ENCODE assay signal across 8 cellular contexts in genomic region chr4:13547563-13548041, GRCh38. TPM values are rescaled to one million over a fixed set of nuclear protein-coding genes. Genes with fewer than 3 reads are reported as not detected.
DNase-seq lines count a peak whose midpoint lies in the region; ATAC-seq and TF ChIP-seq lines count a peak whose summit lies in the region.

No MANE protein-coding gene starts in this region.

- H3K27ac Mint-ChIP-seq in CD4-positive, alpha-beta memory T cell = no peak overlapping the region
- H3K27ac Mint-ChIP-seq in activated B cell treated with CpG ODN at 0.5 μM for 24 hours = no peak overlapping the region

- peak overlapping the region; percentile 46 to 70 (median 50) for H3K4me3 Mint-ChIP-seq in CD4-positive, alpha-beta memory T cell
- peak overlapping the region; percentile 84 for H3K4me3 Mint-ChIP-seq in activated B cell treated with CpG ODN at 0.5 μM for 24 hours

- CTCF ChIA-PET in CD4-positive, alpha-beta memory T cell (lab: Charles Lee; ENCODE audit: partially characterized antibody) = interaction anchor here (2.1 kb wide), 1 partner anchor 819 kb away, joined by 13 read pairs; no protein-coding TSS in a partner anchor
- CTCF ChIA-PET in activated B cell treated with CpG ODN at 0.5 μM for 24 hours (lab: Charles Lee) = interaction anchor here (1.2 kb wide), 2 partner anchors 694 to 818 kb away, joined by 3 read pairs; no protein-coding TSS in a partner anchor

- no peak overlapping the region for H3K27ac ChIP-seq in CD4-positive, alpha-beta memory T cell (ENCODE audit: low read depth, low read length)
- peak overlapping the region; percentile 61 to 94 (median 76) for H3K27ac ChIP-seq in transverse colon
- no peak overlapping the region for H3K27ac ChIP-seq in dorsolateral prefrontal cortex

- H3K36me3 ChIP-seq in CD4-positive, alpha-beta memory T cell (ENCODE audit: insufficient read depth, low read length) = no peaks in the 10 kb centered on the region
- no peaks in the 10 kb centered on the region for H3K36me3 ChIP-seq in transverse colon

- TF ChIP-seq POLR2A in transverse colon (IDR thresholded peaks at IDR 0.05) = no peak

- H3K27me3 ChIP-seq in CD4-positive, alpha-beta memory T cell (ENCODE audit: insufficient read depth, low read length) = peaks cover 51% of the 10 kb centered on the region
- peaks cover 96% of the 10 kb centered on the region for H3K27me3 ChIP-seq in transverse colon
- H3K27me3 ChIP-seq in dorsolateral prefrontal cortex = peaks cover 32 to 95% (median 82%) of the 10 kb centered on the region in 45 donors

- POLR2A ChIA-PET in CD4-positive, alpha-beta memory T cell (lab: Charles Lee; ENCODE audit: partially characterized antibody) = interaction anchor here (1.0 kb wide), 1 partner anchor 10 kb away, joined by 3 read pairs; no protein-coding TSS in a partner anchor
- POLR2A ChIA-PET in activated B cell treated with CpG ODN at 0.5 μM for 24 hours (lab: Charles Lee) = no interaction called here

- no peak for TF ChIP-seq EP300 in transverse colon (IDR thresholded peaks at IDR 0.05; ENCODE audit: low read depth)

- H3K4me1 ChIP-seq in CD4-positive, alpha-beta memory T cell (ENCODE audit: insufficient read depth, low read length) = peaks cover 52% of the 10 kb centered on the region
- H3K4me1 ChIP-seq in transverse colon = peaks cover 0 to 50% (median 32%) of the 10 kb centered on the region in 4 donors

- peaks cover 0 to 4% of the 10 kb centered on the region in 2 donors for H3K36me3 Mint-ChIP-seq in CD4-positive, alpha-beta memory T cell
- no peaks in the 10 kb centered on the region for H3K36me3 Mint-ChIP-seq in activated B cell treated with CpG ODN at 0.5 μM for 24 hours (ENCODE audit: low read depth)

- DNase-seq in CD4-positive, alpha-beta memory T cell = no peak
- no peak for DNase-seq in HFF-Myc (ENCODE audit: extremely low read depth, low read depth)
- peak; percentile 51 for DNase-seq in activated B cell treated with CpG ODN at 0.5 μM for 24 hours
- peak in 1 of 2 donors; percentile 30 for DNase-seq in left colon
- peak; percentile 25 for DNase-seq in transverse colon
- no peak for DNase-seq in superior temporal gyrus (ENCODE audit: extremely low spot score)
- DNase-seq in dorsolateral prefrontal cortex = no peak

- peaks cover 23 to 42% (median 32%) of the 10 kb centered on the region in 4 donors for H3K4me1 Mint-ChIP-seq in CD4-positive, alpha-beta memory T cell
- H3K4me1 Mint-ChIP-seq in activated B cell treated with CpG ODN at 0.5 μM for 24 hours = peaks cover 37% of the 10 kb centered on the region

- no peak for TF ChIP-seq CTCF in HFF-Myc (IDR thresholded peaks at IDR 0.05; ENCODE audit: low read depth, low read length, missing control alignments)
- TF ChIP-seq CTCF in activated B cell treated with CpG ODN at 0.5 μM for 24 hours (IDR thresholded peaks at IDR 0.05) = no peak
- TF ChIP-seq CTCF in transverse colon (IDR thresholded peaks at IDR 0.05) = no peak
- TF ChIP-seq CTCF in dorsolateral prefrontal cortex (IDR thresholded peaks at IDR 0.05 in 54 of 56, conservative IDR thresholded peaks at IDR 0.05 in 2 of 56; ENCODE audit: low read depth in 1 of 56, partially characterized antibody in 56 of 56) = no peak

- peaks cover 57 to 60% of the 10 kb centered on the region in 2 donors for H3K27me3 Mint-ChIP-seq in CD4-positive, alpha-beta memory T cell
- peaks cover 56% of the 10 kb centered on the region for H3K27me3 Mint-ChIP-seq in activated B cell treated with CpG ODN at 0.5 μM for 24 hours

- intact Hi-C loops in CD4-positive, alpha-beta memory T cell (cut with micrococcal nuclease) = loop anchor here (2.0 kb wide), 2 partner anchors 63 to 703 kb away; partner anchors contain the start of gene RAB28
- intact Hi-C loops in activated B cell treated with CpG ODN at 0.5 μM for 24 hours (cut with micrococcal nuclease) = loop anchor here (1.0 to 5.0 kb wide), 5 partner anchors 8 to 1455 kb away; partner anchors contain the start of genes BOD1L1 and CPEB2
- intact Hi-C loops in left colon (cut with DNase I, micrococcal nuclease) = loop anchor here (2.0 to 10.0 kb wide), 3 partner anchors 63 to 695 kb away; partner anchors contain the start of gene RAB28 (in 1 of the 2)
- intact Hi-C loops in transverse colon (cut with DNase I; ENCODE audit: low total_unique reads) = loop anchor here (2.0 to 10.0 kb wide), 4 partner anchors 153 to 695 kb away; no protein-coding TSS in a partner anchor
- intact Hi-C loops in dorsolateral prefrontal cortex (cut with DNase I) = loop anchor here (2.0 to 5.0 kb wide), 3 partner anchors 695 to 819 kb away; no protein-coding TSS in a partner anchor

- peaks cover 2 to 15% (median 10%) of the 10 kb centered on the region in 8 donors for H3K9me3 Mint-ChIP-seq in CD4-positive, alpha-beta memory T cell
- H3K9me3 Mint-ChIP-seq in activated B cell treated with CpG ODN at 0.5 μM for 24 hours = peaks cover 7% of the 10 kb centered on the region

- peak overlapping the region in 1 of 2 donors; percentile 41 for H3K4me3 ChIP-seq in CD4-positive, alpha-beta memory T cell (ENCODE audit: low read length in 2 of 2)
- H3K4me3 ChIP-seq in HFF-Myc (replicated peaks; ENCODE audit: low read depth, low read length) (peak overlapping the region; percentile 24), transverse colon (peak overlapping the region; percentile 43 to 64 (median 50)), dorsolateral prefrontal cortex (peak overlapping the region in 28 of 59 donors; percentile 2 to 47 (median 28))

- ATAC-seq in activated B cell treated with CpG ODN at 0.5 μM for 24 hours (ENCODE audit: low read depth) = peak; percentile 60
- peak; percentile 4 for ATAC-seq in left colon
- ATAC-seq in GM21737 (IDR thresholded peaks at IDR 0.05; ENCODE audit: unreplicated experiment) = no peak

- H3K9me3 ChIP-seq in CD4-positive, alpha-beta memory T cell (ENCODE audit: control insufficient read depth in 1 of 2, low read length in 2 of 2) = no peaks in the 10 kb centered on the region
- no peaks in the 10 kb centered on the region for H3K9me3 ChIP-seq in transverse colon

- in situ Hi-C loops in transverse colon (cut with MboI; ENCODE audit: low pct_ligation_motif_present in 1 of 4, low pct_unique_long_range_greater_than_20kb in 1 of 4, low sequenced_read_pairs in 3 of 4) = loop anchor here in 2 of 4 donors (10.0 kb wide), 2 partner anchors 693 to 813 kb away; no protein-coding TSS in a partner anchor

- 1% methylated on average over 19 of the region's 50 CpGs; no CpG with 5 or more reads in 1 of the 2 donors for WGBS in transverse colon (ENCODE audit: low coverage in 1 of 2), 2 donors

RNA-seq across cellular contexts. Expression of gene NKX3-2, which starts 3.3 kb away (rescaled TPM):
- total RNA-seq in CD4-positive, alpha-beta memory T cell = not detected
- not detected for polyA plus RNA-seq in CD4-positive, alpha-beta memory T cell
- total RNA-seq in activated B cell treated with CpG ODN at 0.5 μM for 24 hours = not detected in 2 replicates
- 1 to 10 TPM in 1 of 2 donors, under 1 TPM in 1; 0.09 to 2.5 TPM for total RNA-seq in left colon
- total RNA-seq in transverse colon = 10 to 100 TPM in 1 of 4 donors, 1 to 10 TPM in 3; 3.8 to 19.5 (median 5.1) TPM
- not detected for total RNA-seq in dorsolateral prefrontal cortex

Comparison
In these comparisons a context has a peak if more than half of its experiments do, and no peak if none do; other contexts are left out.
1. DNase-seq: peak in activated B cell treated with CpG ODN at 0.5 μM for 24 hours (single experiment) and transverse colon (single experiment); none in CD4-positive, alpha-beta memory T cell (0 of 5), HFF-Myc (single experiment), superior temporal gyrus (single experiment) and dorsolateral prefrontal cortex (0 of 10).
2. H3K27ac ChIP-seq: peak in transverse colon (4 of 4); none in CD4-positive, alpha-beta memory T cell (single experiment) and dorsolateral prefrontal cortex (0 of 59).